In genomic region chr12:6392499-6392898, GRCh38 we compare ENCODE assay signal across 14 cellular contexts. TPM values are rescaled to one million over a fixed set of nuclear protein-coding genes. Genes with fewer than 3 reads are reported as not detected.
DNase-seq lines count a peak whose midpoint lies in the region; ATAC-seq and TF ChIP-seq lines count a peak whose summit lies in the region.
"Had no signal": no experiment of that assay in that cellular context is flagged by ENCODE, and none has a peak within 500 bp of the region (broad histone marks: within the 10 kb centered on the region; RNA-seq: fewer than 3 reads in every experiment).

No MANE protein-coding gene starts in this region.

- H3K9me3 Mint-ChIP-seq in MCF 10A (ENCODE audit: unreplicated experiment) = no peaks in the 10 kb centered on the region
- H3K9me3 Mint-ChIP-seq: immature natural killer cell had no signal

- intact Hi-C loops in breast epithelium (cut with DNase I; ENCODE audit: low total_unique reads) (no loop called here), MCF 10A (cut with micrococcal nuclease) (no loop called here), mucosa of descending colon (cut with DNase I, micrococcal nuclease) (no loop called here)

- H3K27ac ChIP-seq in breast epithelium (peak overlapping the region; percentile 46 to 52), duodenal mucosa (ENCODE audit: low read depth, low read length) (peak overlapping the region; percentile 17)
- no peak overlapping the region for H3K27ac ChIP-seq in effector memory CD4-positive, alpha-beta T cell (ENCODE audit: insufficient read depth, low read length, poor library complexity, severe bottlenecking)

- no peak overlapping the region for H3K4me3 ChIP-seq in breast epithelium
- no peak overlapping the region for H3K4me3 ChIP-seq in duodenal mucosa (ENCODE audit: low read depth in 1 of 2, low read length in 2 of 2)
- H3K4me3 ChIP-seq in mucosa of descending colon = no peak overlapping the region
- H3K4me3 ChIP-seq in effector memory CD4-positive, alpha-beta T cell (ENCODE audit: insufficient read depth, low read depth, low read length, poor library complexity, severe bottlenecking) = no peak overlapping the region

- H3K36me3 ChIP-seq in breast epithelium (no peaks in the 10 kb centered on the region), duodenal mucosa (ENCODE audit: control insufficient read depth in 1 of 2, insufficient read depth in 2 of 2, low read length in 2 of 2) (peaks cover 11 to 32% of the 10 kb centered on the region in 2 donors), mucosa of descending colon (ENCODE audit: low read depth) (no peaks in the 10 kb centered on the region)
- H3K36me3 ChIP-seq in effector memory CD4-positive, alpha-beta T cell (ENCODE audit: control insufficient read depth, insufficient read depth, low read length) = no peaks in the 10 kb centered on the region

- BruUV-seq in MCF 10A (replicated peaks; lab: Mats Ljungman, UMichigan) = no TSS peak

- DNase-seq in breast epithelium (ENCODE audit: low spot score in 2 of 2) (no peak), MCF 10A (ENCODE audit: unreplicated experiment) (no peak), mucosa of descending colon (peak; percentile 86 to 92 (median 88)), occipital lobe (lab: John Stamatoyannopoulos, UW) (no peak), AG08395 (ENCODE audit: low spot score) (no peak)
- DNase-seq in effector memory CD4-positive, alpha-beta T cell = no peak
- DNase-seq: immature natural killer cell; NCI-H2171 treated with DMSO at 0.1 percent for 48 hours; SHP77 treated with DMSO at 0.1 percent for 48 hours; stimulated activated CD4-positive, alpha-beta T cell treated with anti-CD3 and anti-CD28 coated beads, Interleukin-1b, Interleukin-23, amount 100 ng/mL, for 48 hours; stimulated activated naive CD4-positive, alpha-beta T cell treated with Interleukin-2 at 50 U/mL for 16 hours had no signal

- H3K27me3 ChIP-seq in breast epithelium (no peaks in the 10 kb centered on the region), duodenal mucosa (ENCODE audit: control insufficient read depth in 1 of 2, insufficient read depth in 2 of 2, low read length in 2 of 2) (no peaks in the 10 kb centered on the region)
- H3K27me3 ChIP-seq in effector memory CD4-positive, alpha-beta T cell (replicated peaks; ENCODE audit: control insufficient read depth, insufficient read depth, low read length, poor library complexity, severe bottlenecking) = no peaks in the 10 kb centered on the region

- H3K4me3 Mint-ChIP-seq in MCF 10A (ENCODE audit: unreplicated experiment) = no peak overlapping the region
- H3K4me3 Mint-ChIP-seq: immature natural killer cell had no signal

- no peak for TF ChIP-seq POLR2A in breast epithelium (IDR thresholded peaks at IDR 0.05)

- peak overlapping the region in 1 of 2 donors; percentile 39 for H3K9ac ChIP-seq in duodenal mucosa (ENCODE audit: low read depth in 1 of 2, low read length in 2 of 2)

- CTCF ChIA-PET in MCF 10A (lab: Yijun Ruan, JAX) = interaction anchor here (0.6 to 0.9 kb wide), 2 partner anchors 16 to 70 kb away, joined by 4 read pairs; no protein-coding TSS in a partner anchor

- no peak for TF ChIP-seq CTCF in breast epithelium (IDR thresholded peaks at IDR 0.05)
- no peak for TF ChIP-seq CTCF in MCF 10A (IDR thresholded peaks at IDR 0.05; ENCODE audit: unreplicated experiment)
- TF ChIP-seq CTCF in mucosa of descending colon (IDR thresholded peaks at IDR 0.05) = no peak

- H3K36me3 Mint-ChIP-seq in MCF 10A (ENCODE audit: insufficient read depth, unreplicated experiment) = peaks cover 79% of the 10 kb centered on the region

- H3K4me1 ChIP-seq in breast epithelium = no peaks in the 10 kb centered on the region
- peaks cover 19 to 26% of the 10 kb centered on the region in 2 donors for H3K4me1 ChIP-seq in duodenal mucosa (ENCODE audit: control insufficient read depth in 1 of 2, insufficient read depth in 2 of 2, low read length in 2 of 2)
- peaks cover 38% of the 10 kb centered on the region for H3K4me1 ChIP-seq in mucosa of descending colon (ENCODE audit: low read depth)
- no peaks in the 10 kb centered on the region for H3K4me1 ChIP-seq in effector memory CD4-positive, alpha-beta T cell (ENCODE audit: control insufficient read depth, insufficient read depth, low read length, poor library complexity, severe bottlenecking)

- no peak overlapping the region for H3K27ac Mint-ChIP-seq in MCF 10A (ENCODE audit: low read depth, unreplicated experiment)
- H3K27ac Mint-ChIP-seq: immature natural killer cell had no signal

- H3K9me3 ChIP-seq in breast epithelium (no peaks in the 10 kb centered on the region), duodenal mucosa (ENCODE audit: control insufficient read depth in 1 of 2, low read length in 2 of 2) (no peaks in the 10 kb centered on the region), mucosa of descending colon (no peaks in the 10 kb centered on the region)
- H3K9me3 ChIP-seq in effector memory CD4-positive, alpha-beta T cell (ENCODE audit: control insufficient read depth, low read length) = no peaks in the 10 kb centered on the region

- H3K4me1 Mint-ChIP-seq in MCF 10A (ENCODE audit: insufficient read depth, unreplicated experiment) = peaks cover 18% of the 10 kb centered on the region
- H3K4me1 Mint-ChIP-seq: immature natural killer cell had no signal

- ATAC-seq in mucosa of descending colon = peak; percentile 93
- no peak for ATAC-seq in HG03139 (IDR thresholded peaks at IDR 0.05; ENCODE audit: unreplicated experiment)
- ATAC-seq: activated CD4-positive, CD25-positive, alpha-beta regulatory T cell treated with anti-CD3 and anti-CD28 coated beads, Interleukin-2, amount 50 U/mL, for 24 hours had no signal

- POLR2A ChIA-PET in MCF 10A (lab: Yijun Ruan, JAX) = interaction anchor here (1.0 to 2.7 kb wide), 5 partner anchors 8 to 78 kb away, joined by 3 to 13 read pairs (median 5); partner anchors contain the start of genes LTBR, SCNN1A and VAMP1

- no peaks in the 10 kb centered on the region for H3K27me3 Mint-ChIP-seq in MCF 10A (ENCODE audit: insufficient read depth, unreplicated experiment)

RNA-seq across cellular contexts. Expression of gene LTBR, which starts 8.5 kb away (rescaled TPM):
- total RNA-seq in breast epithelium (100 to 1,000 TPM in 2 of 3 donors, 10 to 100 TPM in 1; 90.1 to 115 (median 108) TPM), MCF 10A (2022) (158 and 169 TPM in 2 replicates), mucosa of descending colon (100 to 1,000 TPM; 114 to 142 (median 135) TPM), occipital lobe (1.9 TPM)

RNA-seq across cellular contexts. Expression of gene SCNN1A, which starts 17.1 kb away (rescaled TPM):
- total RNA-seq in breast epithelium = 100 to 1,000 TPM in 1 of 3 donors, 10 to 100 TPM in 1, 1 to 10 TPM in 1; 1.3 to 175 (median 93.7) TPM
- total RNA-seq in MCF 10A (2022) = 136 and 139 TPM in 2 replicates
- total RNA-seq in mucosa of descending colon = 100 to 1,000 TPM; 130 to 402 (median 386) TPM
- not detected for total RNA-seq in occipital lobe

RNA-seq across cellular contexts. Expression of gene TNFRSF1A, which starts 50.6 kb away (rescaled TPM):
- total RNA-seq in breast epithelium (100 to 1,000 TPM; 232 to 256 (median 238) TPM), MCF 10A (2022) (103 and 110 TPM in 2 replicates), mucosa of descending colon (100 to 1,000 TPM; 166 to 237 (median 211) TPM), occipital lobe (14.8 TPM)

RNA-seq across cellular contexts. Expression of gene CD27, which starts 52.3 kb away (rescaled TPM):
- total RNA-seq in breast epithelium (1 to 10 TPM in 2 of 3 donors, under 1 TPM in 1; 0.64 to 4.3 (median 2.6) TPM), MCF 10A (2022) (not detected in 2 replicates), mucosa of descending colon (1 to 10 TPM; 1.8 to 5.3 (median 3.9) TPM), occipital lobe (0.94 TPM)

RNA-seq across cellular contexts. Expression of gene TAPBPL, which starts 59.3 kb away (rescaled TPM):
- total RNA-seq in breast epithelium = 10 to 100 TPM; 16.5 to 24.6 (median 22.9) TPM
- total RNA-seq in MCF 10A (2022) = 8.1 and 9.3 TPM in 2 replicates
- total RNA-seq in mucosa of descending colon = 100 to 1,000 TPM in 1 of 3 donors, 10 to 100 TPM in 2; 40.9 to 107 (median 72.0) TPM
- 0.78 TPM for total RNA-seq in occipital lobe

Comparison
In these comparisons a context has a peak if more than half of its experiments do, and no peak if none do; other contexts are left out.
1. DNase-seq: peak in mucosa of descending colon (3 of 3); none in breast epithelium (0 of 2), MCF 10A (single experiment), effector memory CD4-positive, alpha-beta T cell (0 of 3), occipital lobe (single experiment) and AG08395 (single experiment).
2. RNA of gene LTBR, which starts 8.5 kb away (total RNA-seq): 158 to 169 TPM in MCF 10A, 114 to 142 TPM in mucosa of descending colon and 90.1 to 115 TPM in breast epithelium; 1.9 TPM in occipital lobe (single experiment); every median in the first group is over 10 times any median in the second.